1 cellular context compared by ENCODE assay signal in genomic region chr11:6606471-6607189, GRCh38.
TF ChIP-seq lines count a peak whose summit lies in the region.

No MANE protein-coding gene starts in this region.

TF ChIP-seq in K562, 482 proteins besides CTCF, POLR2A, EP300 and RAD21 (continued from another document and continues in another):
- TF ChIP-seq, protein P1, sequence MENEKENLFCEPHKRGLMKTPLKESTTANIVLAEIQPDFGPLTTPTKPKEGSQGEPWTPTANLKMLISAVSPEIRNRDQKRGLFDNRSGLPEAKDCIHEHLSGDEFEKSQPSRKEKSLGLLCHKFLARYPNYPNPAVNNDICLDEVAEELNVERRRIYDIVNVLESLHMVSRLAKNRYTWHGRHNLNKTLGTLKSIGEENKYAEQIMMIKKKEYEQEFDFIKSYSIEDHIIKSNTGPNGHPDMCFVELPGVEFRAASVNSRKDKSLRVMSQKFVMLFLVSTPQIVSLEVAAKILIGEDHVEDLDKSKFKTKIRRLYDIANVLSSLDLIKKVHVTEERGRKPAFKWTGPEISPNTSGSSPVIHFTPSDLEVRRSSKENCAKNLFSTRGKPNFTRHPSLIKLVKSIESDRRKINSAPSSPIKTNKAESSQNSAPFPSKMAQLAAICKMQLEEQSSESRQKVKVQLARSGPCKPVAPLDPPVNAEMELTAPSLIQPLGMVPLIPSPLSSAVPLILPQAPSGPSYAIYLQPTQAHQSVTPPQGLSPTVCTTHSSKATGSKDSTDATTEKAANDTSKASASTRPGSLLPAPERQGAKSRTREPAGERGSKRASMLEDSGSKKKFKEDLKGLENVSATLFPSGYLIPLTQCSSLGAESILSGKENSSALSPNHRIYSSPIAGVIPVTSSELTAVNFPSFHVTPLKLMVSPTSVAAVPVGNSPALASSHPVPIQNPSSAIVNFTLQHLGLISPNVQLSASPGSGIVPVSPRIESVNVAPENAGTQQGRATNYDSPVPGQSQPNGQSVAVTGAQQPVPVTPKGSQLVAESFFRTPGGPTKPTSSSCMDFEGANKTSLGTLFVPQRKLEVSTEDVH (IDR thresholded peaks at IDR 0.05; ENCODE audit: low read depth, partially characterized antibody): no peak
- TF ChIP-seq CREB1 (IDR thresholded peaks at IDR 0.05) (no peak), CREB1 (CRISPR knock-in tag; IDR thresholded peaks at IDR 0.05) (no peak), FOSL1 (tag; conservative IDR thresholded peaks at IDR 0.05) (peak; percentile 68), ZBTB2 (IDR thresholded peaks at IDR 0.05) (no peak; the same call in 1 of the 2 replicates), MCM3 (IDR thresholded peaks at IDR 0.05) (no peak), ZNF695 (CRISPR knock-in tag; IDR thresholded peaks at IDR 0.05) (no peak), MTA1 (IDR thresholded peaks at IDR 0.05; ENCODE audit: borderline replicate concordance) (no peak), NKRF (IDR thresholded peaks at IDR 0.05; ENCODE audit: borderline replicate concordance) (no peak), RBFOX2 (IDR thresholded peaks at IDR 0.05; ENCODE audit: low read depth, low read length) (peak; percentile 64), BRF2 (IDR thresholded peaks at IDR 0.05; ENCODE audit: borderline replicate concordance, insufficient read depth, insufficient read length) (no peak), KAT7 (CRISPR knock-in tag; IDR thresholded peaks at IDR 0.05; ENCODE audit: borderline replicate concordance) (no peak), ZNF280B (CRISPR knock-in tag; IDR thresholded peaks at IDR 0.05) (no peak), RBM14 (IDR thresholded peaks at IDR 0.05; ENCODE audit: borderline replicate concordance, insufficient read depth, low read depth, low read length) (no peak), FOXK1 (CRISPR knock-in tag; IDR thresholded peaks at IDR 0.05; ENCODE audit: borderline replicate concordance) (no peak), TAL1 (IDR thresholded peaks at IDR 0.05) (no peak), FOS (IDR thresholded peaks at IDR 0.05; ENCODE audit: extremely low read depth, insufficient read length) (no peak), TRIM24 (IDR thresholded peaks at IDR 0.05) (no peak), HEY1 (CRISPR knock-in tag; IDR thresholded peaks at IDR 0.05; ENCODE audit: borderline replicate concordance) (no peak), ZFP30 (CRISPR knock-in tag; IDR thresholded peaks at IDR 0.05; ENCODE audit: borderline replicate concordance) (no peak), ZNF655 (CRISPR knock-in tag; IDR thresholded peaks at IDR 0.05) (no peak), HMGN3 (IDR thresholded peaks at IDR 0.05; ENCODE audit: borderline replicate concordance, extremely low read depth, insufficient read length, low read depth, low read length) (no peak), DEAF1 (CRISPR knock-in tag; IDR thresholded peaks at IDR 0.05) (no peak), MAFG (tag; conservative IDR thresholded peaks at IDR 0.05) (no peak), RCOR1 (IDR thresholded peaks at IDR 0.05; ENCODE audit: borderline replicate concordance in 1 of 2, low read depth in 2 of 2, low read length in 2 of 2) (no peak), CEBPZ (IDR thresholded peaks at IDR 0.05; ENCODE audit: borderline replicate concordance, low read depth, low read length) (no peak), CC2D1A (IDR thresholded peaks at IDR 0.05) (no peak), ZNF79 (CRISPR knock-in tag; IDR thresholded peaks at IDR 0.05; ENCODE audit: low read depth) (no peak), ZFP91 (CRISPR knock-in tag; IDR thresholded peaks at IDR 0.05) (no peak), ZNF174 (CRISPR knock-in tag; IDR thresholded peaks at IDR 0.05) (no peak), C11orf30 (IDR thresholded peaks at IDR 0.05; ENCODE audit: low read depth) (no peak), ZNF707 (CRISPR knock-in tag; conservative IDR thresholded peaks at IDR 0.05) (no peak)
- TF ChIP-seq, protein P2, sequence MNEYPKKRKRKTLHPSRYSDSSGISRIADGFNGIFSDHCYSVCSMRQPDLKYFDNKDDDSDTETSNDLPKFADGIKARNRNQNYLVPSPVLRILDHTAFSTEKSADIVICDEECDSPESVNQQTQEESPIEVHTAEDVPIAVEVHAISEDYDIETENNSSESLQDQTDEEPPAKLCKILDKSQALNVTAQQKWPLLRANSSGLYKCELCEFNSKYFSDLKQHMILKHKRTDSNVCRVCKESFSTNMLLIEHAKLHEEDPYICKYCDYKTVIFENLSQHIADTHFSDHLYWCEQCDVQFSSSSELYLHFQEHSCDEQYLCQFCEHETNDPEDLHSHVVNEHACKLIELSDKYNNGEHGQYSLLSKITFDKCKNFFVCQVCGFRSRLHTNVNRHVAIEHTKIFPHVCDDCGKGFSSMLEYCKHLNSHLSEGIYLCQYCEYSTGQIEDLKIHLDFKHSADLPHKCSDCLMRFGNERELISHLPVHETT (CRISPR knock-in tag; conservative IDR thresholded peaks at IDR 0.05 in 1 of 2, IDR thresholded peaks at IDR 0.05 in 1 of 2): no peak
- TF ChIP-seq, protein P3, sequence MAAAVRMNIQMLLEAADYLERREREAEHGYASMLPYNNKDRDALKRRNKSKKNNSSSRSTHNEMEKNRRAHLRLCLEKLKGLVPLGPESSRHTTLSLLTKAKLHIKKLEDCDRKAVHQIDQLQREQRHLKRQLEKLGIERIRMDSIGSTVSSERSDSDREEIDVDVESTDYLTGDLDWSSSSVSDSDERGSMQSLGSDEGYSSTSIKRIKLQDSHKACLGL (CRISPR knock-in tag; IDR thresholded peaks at IDR 0.05; ENCODE audit: borderline replicate concordance, poor library complexity, severe bottlenecking): no peak
- TF ChIP-seq, protein P4, sequence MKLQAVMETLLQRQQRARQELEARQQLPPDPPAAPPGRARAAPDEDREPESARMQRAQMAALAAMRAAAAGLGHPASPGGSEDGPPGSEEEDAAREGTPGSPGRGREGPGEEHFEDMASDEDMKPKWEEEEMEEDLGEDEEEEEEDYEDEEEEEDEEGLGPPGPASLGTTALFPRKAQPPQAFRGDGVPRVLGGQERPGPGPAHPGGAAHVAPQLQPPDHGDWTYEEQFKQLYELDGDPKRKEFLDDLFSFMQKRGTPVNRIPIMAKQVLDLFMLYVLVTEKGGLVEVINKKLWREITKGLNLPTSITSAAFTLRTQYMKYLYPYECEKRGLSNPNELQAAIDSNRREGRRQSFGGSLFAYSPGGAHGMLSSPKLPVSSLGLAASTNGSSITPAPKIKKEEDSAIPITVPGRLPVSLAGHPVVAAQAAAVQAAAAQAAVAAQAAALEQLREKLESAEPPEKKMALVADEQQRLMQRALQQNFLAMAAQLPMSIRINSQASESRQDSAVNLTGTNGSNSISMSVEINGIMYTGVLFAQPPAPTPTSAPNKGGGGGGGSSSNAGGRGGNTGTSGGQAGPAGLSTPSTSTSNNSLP (IDR thresholded peaks at IDR 0.05; ENCODE audit: borderline replicate concordance, low read depth, low read length): no peak
- TF ChIP-seq, protein P5, sequence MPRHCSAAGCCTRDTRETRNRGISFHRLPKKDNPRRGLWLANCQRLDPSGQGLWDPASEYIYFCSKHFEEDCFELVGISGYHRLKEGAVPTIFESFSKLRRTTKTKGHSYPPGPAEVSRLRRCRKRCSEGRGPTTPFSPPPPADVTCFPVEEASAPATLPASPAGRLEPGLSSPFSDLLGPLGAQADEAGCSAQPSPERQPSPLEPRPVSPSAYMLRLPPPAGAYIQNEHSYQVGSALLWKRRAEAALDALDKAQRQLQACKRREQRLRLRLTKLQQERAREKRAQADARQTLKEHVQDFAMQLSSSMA (CRISPR knock-in tag; IDR thresholded peaks at IDR 0.05): no peak
